In genomic region chr2:142951190-142952007, GRCh38 we compare ENCODE assay signal across 1 cellular context.
TF ChIP-seq lines count a peak whose summit lies in the region.

No MANE protein-coding gene starts in this region.

TF ChIP-seq in HepG2, 621 proteins besides CTCF, POLR2A, EP300 and RAD21 (continued from another document and continues in another):
- TF ChIP-seq POGK (CRISPR knock-in tag; conservative IDR thresholded peaks at IDR 0.05) (no peak), SAP130 (CRISPR knock-in tag; IDR thresholded peaks at IDR 0.05; ENCODE audit: low read depth) (peak; percentile 64), ZNF713 (CRISPR knock-in tag; IDR thresholded peaks at IDR 0.05) (no peak), ELF1 (CRISPR knock-in tag; IDR thresholded peaks at IDR 0.05) (peak; percentile 20; the same call in 1 of the 2 replicates), MEF2D (CRISPR knock-in tag; IDR thresholded peaks at IDR 0.05) (no peak), ZNF562 (CRISPR knock-in tag; IDR thresholded peaks at IDR 0.05; ENCODE audit: borderline replicate concordance) (no peak), MLLT10 (CRISPR knock-in tag; IDR thresholded peaks at IDR 0.05) (no peak), ZNF564 (CRISPR knock-in tag; IDR thresholded peaks at IDR 0.05) (no peak), NR2F6 (IDR thresholded peaks at IDR 0.05) (peak; percentile 85), NR2F6 (CRISPR knock-in tag; IDR thresholded peaks at IDR 0.05) (peak; percentile 83), RAD51 (IDR thresholded peaks at IDR 0.05; ENCODE audit: borderline replicate concordance) (no peak), CREM (IDR thresholded peaks at IDR 0.05) (peak; percentile 86), CREM (CRISPR knock-in tag; IDR thresholded peaks at IDR 0.05) (no peak), ZNF484 (CRISPR knock-in tag; IDR thresholded peaks at IDR 0.05; ENCODE audit: borderline replicate concordance, low read depth) (no peak), FOXP1 (IDR thresholded peaks at IDR 0.05) (peak; percentile 76), FOXP1 (CRISPR knock-in tag; IDR thresholded peaks at IDR 0.05) (peak; percentile 96), ZNF800 (CRISPR knock-in tag; IDR thresholded peaks at IDR 0.05) (peak; percentile 65; the same call in 1 of the 2 replicates), ZHX1 (CRISPR knock-in tag; IDR thresholded peaks at IDR 0.05; ENCODE audit: low read depth) (no peak; the same call in 1 of the 2 replicates), THAP11 (CRISPR knock-in tag; IDR thresholded peaks at IDR 0.05) (peak; percentile 49), SIX1 (CRISPR knock-in tag; IDR thresholded peaks at IDR 0.05; ENCODE audit: borderline replicate concordance) (peak; percentile 79), FOXM1 (CRISPR knock-in tag; IDR thresholded peaks at IDR 0.05) (no peak), YEATS4 (CRISPR knock-in tag; IDR thresholded peaks at IDR 0.05; ENCODE audit: borderline replicate concordance) (peak; percentile 70; the same call in 1 of the 2 replicates), ZC3H4 (CRISPR knock-in tag; IDR thresholded peaks at IDR 0.05; ENCODE audit: borderline replicate concordance) (no peak), ZNF768 (CRISPR knock-in tag; IDR thresholded peaks at IDR 0.05) (no peak), TCF12 (IDR thresholded peaks at IDR 0.05) (no peak), TCF12 (CRISPR knock-in tag; IDR thresholded peaks at IDR 0.05) (peak; percentile 51; the same call in 1 of the 2 replicates), MIER2 (CRISPR knock-in tag; IDR thresholded peaks at IDR 0.05) (no peak), SOX13 (IDR thresholded peaks at IDR 0.05) (peak; percentile 52; the same call in 1 of the 2 replicates), SOX13 (CRISPR knock-in tag; conservative IDR thresholded peaks at IDR 0.05 in 1 of 2, IDR thresholded peaks at IDR 0.05 in 1 of 2) (peak in 1 of 2 experiments; percentile 97; a peak in 2 of 4 replicates), ZNF720 (CRISPR knock-in tag; IDR thresholded peaks at IDR 0.05) (no peak), U2AF2 (IDR thresholded peaks at IDR 0.05; ENCODE audit: low read depth, low read length) (no peak), SMC3 (IDR thresholded peaks at IDR 0.05; ENCODE audit: low read length) (no peak; the same call in 1 of the 2 replicates), NBN (conservative IDR thresholded peaks at IDR 0.05) (no peak), SMARCE1 (IDR thresholded peaks at IDR 0.05; ENCODE audit: borderline replicate concordance) (no peak), PHF5A (CRISPR knock-in tag; IDR thresholded peaks at IDR 0.05; ENCODE audit: low read depth, unreplicated experiment) (peak; percentile 64), ZNF18 (CRISPR knock-in tag; IDR thresholded peaks at IDR 0.05; ENCODE audit: insufficient replicate concordance) (no peak), ZNF883 (CRISPR knock-in tag; IDR thresholded peaks at IDR 0.05; ENCODE audit: not compliant biosample characterization) (no peak), CEBPG (CRISPR knock-in tag; IDR thresholded peaks at IDR 0.05) (peak; percentile 86), DR1 (CRISPR knock-in tag; IDR thresholded peaks at IDR 0.05) (no peak), ZNF543 (CRISPR knock-in tag; IDR thresholded peaks at IDR 0.05) (no peak), ZSCAN25 (CRISPR knock-in tag; IDR thresholded peaks at IDR 0.05) (no peak), SALL1 (CRISPR knock-in tag; IDR thresholded peaks at IDR 0.05) (peak; percentile 61), ZFP91 (CRISPR knock-in tag; IDR thresholded peaks at IDR 0.05; ENCODE audit: borderline replicate concordance) (peak; percentile 46; the same call in 1 of the 2 replicates), ZSCAN9 (CRISPR knock-in tag; IDR thresholded peaks at IDR 0.05; ENCODE audit: borderline replicate concordance) (peak; percentile 91; the same call in 1 of the 2 replicates), CREBL2 (CRISPR knock-in tag; IDR thresholded peaks at IDR 0.05; ENCODE audit: borderline replicate concordance) (no peak), HDAC1 (CRISPR knock-in tag; IDR thresholded peaks at IDR 0.05) (no peak), FOXO1 (CRISPR knock-in tag; IDR thresholded peaks at IDR 0.05) (peak; percentile 94), ZNF563 (CRISPR knock-in tag; IDR thresholded peaks at IDR 0.05) (no peak), ZNF136 (CRISPR knock-in tag; IDR thresholded peaks at IDR 0.05; ENCODE audit: low read depth) (peak; percentile 26; the same call in 1 of the 2 replicates), KDM1A (CRISPR knock-in tag; IDR thresholded peaks at IDR 0.05) (peak; percentile 27; the same call in 1 of the 2 replicates), HDAC2 (CRISPR knock-in tag; IDR thresholded peaks at IDR 0.05) (peak; percentile 81), ZNF644 (CRISPR knock-in tag; IDR thresholded peaks at IDR 0.05; ENCODE audit: low read depth) (0 out of 2 replicates have a peak, but pooled peaks have one; percentile 36), ZNF292 (CRISPR knock-in tag; IDR thresholded peaks at IDR 0.05; ENCODE audit: borderline replicate concordance, low read depth) (no peak; the same call in 1 of the 2 replicates), NFYC (CRISPR knock-in tag; IDR thresholded peaks at IDR 0.05) (no peak; the same call in 1 of the 2 replicates), ZNF841 (CRISPR knock-in tag; IDR thresholded peaks at IDR 0.05; ENCODE audit: borderline replicate concordance) (no peak), JUN (CRISPR knock-in tag; IDR thresholded peaks at IDR 0.05) (no peak), ONECUT2 (CRISPR knock-in tag; IDR thresholded peaks at IDR 0.05) (no peak; the same call in 1 of the 2 replicates), POLR2AphosphoS2 (IDR thresholded peaks at IDR 0.05; ENCODE audit: low read depth, low read length) (no peak; the same call in 1 of the 2 replicates), DMTF1 (CRISPR knock-in tag; IDR thresholded peaks at IDR 0.05) (no peak), MTF2 (CRISPR knock-in tag; IDR thresholded peaks at IDR 0.05; ENCODE audit: borderline replicate concordance) (no peak), ZNF264 (CRISPR knock-in tag; IDR thresholded peaks at IDR 0.05) (peak; percentile 89), ZNF138 (CRISPR knock-in tag; IDR thresholded peaks at IDR 0.05; ENCODE audit: low read depth) (no peak), ZNF121 (CRISPR knock-in tag; IDR thresholded peaks at IDR 0.05) (no peak), ZNF652 (CRISPR knock-in tag; IDR thresholded peaks at IDR 0.05; ENCODE audit: borderline replicate concordance, low read depth) (peak; percentile 51; the same call in 1 of the 2 replicates), RFX3 (CRISPR knock-in tag; IDR thresholded peaks at IDR 0.05) (no peak), ZSCAN5A (CRISPR knock-in tag; IDR thresholded peaks at IDR 0.05; ENCODE audit: borderline replicate concordance) (peak; percentile 59; the same call in 1 of the 2 replicates), NFE2L1 (CRISPR knock-in tag; IDR thresholded peaks at IDR 0.05; ENCODE audit: borderline replicate concordance) (no peak)
